8 cellular contexts compared by ENCODE assay signal in the genomic region with DNA sequence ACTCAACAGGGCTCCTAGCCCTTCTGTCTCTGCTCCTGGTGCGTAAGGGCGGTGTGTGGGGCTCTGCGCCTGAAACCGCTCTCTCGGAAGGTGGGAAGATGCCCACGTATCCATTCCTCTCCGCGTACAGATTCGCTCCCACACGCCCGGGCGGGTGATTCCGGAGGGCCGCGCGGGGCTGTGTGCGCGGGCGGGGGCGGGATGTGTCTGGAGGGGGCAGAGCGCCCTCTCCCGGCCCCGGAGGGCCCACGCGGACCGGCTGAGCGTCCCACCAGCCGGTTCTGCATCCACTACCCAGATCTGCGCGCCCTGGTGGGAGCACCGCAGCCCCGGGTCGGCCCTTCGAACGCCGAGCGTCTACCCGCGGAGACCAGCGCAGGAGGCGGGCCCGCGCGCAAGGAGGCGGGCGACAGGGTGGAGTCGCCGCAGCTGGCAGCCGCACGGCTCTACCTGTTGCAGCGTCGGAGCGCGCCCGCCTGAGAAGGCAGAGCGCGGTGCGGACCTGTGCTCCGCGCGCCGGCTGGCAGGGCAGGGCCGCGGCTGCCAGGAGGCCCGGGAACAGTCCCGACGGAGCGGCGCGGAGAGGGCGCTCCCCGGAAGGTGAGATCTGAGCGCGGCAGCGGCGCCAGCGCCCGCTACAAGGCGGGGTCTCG. TPM values are rescaled to one million over a fixed set of nuclear protein-coding genes. Genes with fewer than 3 reads are reported as not detected.
A peak's percentile ranks its signal among the peaks of the same experiment; 100 is the strongest.
DNase-seq lines count a peak whose midpoint lies in the region; ATAC-seq and TF ChIP-seq lines count a peak whose summit lies in the region.

No MANE protein-coding gene starts in this region.

- peaks cover 24% of the 10 kb centered on the region for H3K4me1 Mint-ChIP-seq in activated naive CD4-positive, alpha-beta T cell treated with anti-CD3 and anti-CD28 coated beads, Interleukin-2, amount 10 ng/mL, durations not matched to agents 7 days and 5 days
- peaks cover 18% of the 10 kb centered on the region for H3K4me1 Mint-ChIP-seq in osteocyte (ENCODE audit: unreplicated experiment)

- H3K36me3 Mint-ChIP-seq in activated naive CD4-positive, alpha-beta T cell treated with anti-CD3 and anti-CD28 coated beads, Interleukin-2, amount 10 ng/mL, durations not matched to agents 7 days and 5 days: no peaks in the 10 kb centered on the region
- no peaks in the 10 kb centered on the region for H3K36me3 Mint-ChIP-seq in osteocyte (ENCODE audit: unreplicated experiment)

- peaks cover 25 to 29% (median 27%) of the 10 kb centered on the region in 4 donors for H3K4me1 ChIP-seq in upper lobe of left lung

- H3K9me3 ChIP-seq in upper lobe of left lung: no peaks in the 10 kb centered on the region

- peaks cover 0 to 32% (median 15%) of the 10 kb centered on the region in 4 donors for H3K27me3 ChIP-seq in upper lobe of left lung

- intact Hi-C loops in head of caudate nucleus (cut with DNase I): loop anchor here (5.0 kb wide), 1 partner anchor 88 kb away; no protein-coding TSS in a partner anchor

- no peak overlapping the region for H3K27ac Mint-ChIP-seq in activated naive CD4-positive, alpha-beta T cell treated with anti-CD3 and anti-CD28 coated beads, Interleukin-2, amount 10 ng/mL, durations not matched to agents 7 days and 5 days
- H3K27ac Mint-ChIP-seq in osteocyte (ENCODE audit: unreplicated experiment): no peak overlapping the region

- TF ChIP-seq CTCF in AG09309 (IDR thresholded peaks at IDR 0.05; ENCODE audit: control insufficient read depth, insufficient read depth, low read depth, low read length, missing control alignments): peak; percentile 54
- TF ChIP-seq CTCF in osteocyte (IDR thresholded peaks at IDR 0.05): peak; percentile 72
- peak in 4 of 6 experiments; percentile 5 to 35 (median 28) for TF ChIP-seq CTCF in upper lobe of left lung (IDR thresholded peaks at IDR 0.05)

- H3K9me3 Mint-ChIP-seq in activated naive CD4-positive, alpha-beta T cell treated with anti-CD3 and anti-CD28 coated beads, Interleukin-2, amount 10 ng/mL, durations not matched to agents 7 days and 5 days: no peaks in the 10 kb centered on the region
- H3K9me3 Mint-ChIP-seq in osteocyte (ENCODE audit: unreplicated experiment): peaks cover 7% of the 10 kb centered on the region

- H3K4me3 Mint-ChIP-seq in activated naive CD4-positive, alpha-beta T cell treated with anti-CD3 and anti-CD28 coated beads, Interleukin-2, amount 10 ng/mL, durations not matched to agents 7 days and 5 days: peak overlapping the region; percentile 67
- peak overlapping the region; percentile 72 for H3K4me3 Mint-ChIP-seq in osteocyte (ENCODE audit: unreplicated experiment)

- CTCF ChIA-PET in activated naive CD4-positive, alpha-beta T cell treated with anti-CD3 and anti-CD28 coated beads, Interleukin-2, amount 10 ng/mL, durations not matched to agents 7 days and 5 days (lab: Charles Lee): interaction anchor here (0.7 to 1.8 kb wide), 3 partner anchors 78 to 121 kb away, joined by 3 to 6 read pairs (median 5); no protein-coding TSS in a partner anchor

- H3K36me3 ChIP-seq in upper lobe of left lung: no peaks in the 10 kb centered on the region

- DNase-seq in AG09309 (ENCODE audit: low read depth): no peak
- peak; percentile 96 for DNase-seq in NCI-H69 (lab: John Stamatoyannopoulos, UW)
- peak; percentile 70 for DNase-seq in activated naive CD4-positive, alpha-beta T cell treated with anti-CD3 and anti-CD28 coated beads, Interleukin-2, amount 10 ng/mL, durations not matched to agents 7 days and 5 days
- peak; percentile 35 to 92 (median 80) for DNase-seq in head of caudate nucleus
- no peak for DNase-seq in osteocyte (ENCODE audit: extremely low spot score, unreplicated experiment)
- peak in 1 of 2 donors; percentile 89 for DNase-seq in upper lobe of left lung

- WGBS in upper lobe of left lung, 2 donors: 0% methylated on average over 5 of the region's 80 CpGs; no CpG with 5 or more reads in 1 of the 2 donors

- no peak overlapping the region for H3K27ac ChIP-seq in upper lobe of left lung

- TF ChIP-seq EP300 in upper lobe of left lung (IDR thresholded peaks at IDR 0.05): no peak

- H3K4me3 ChIP-seq in AG09309 (ENCODE audit: control insufficient read depth, low read depth, low read length) (peak overlapping the region; percentile 43), upper lobe of left lung (peak overlapping the region; percentile 0 to 56 (median 40))

- ATAC-seq in GM18867 (IDR thresholded peaks at IDR 0.05; ENCODE audit: unreplicated experiment): peak; percentile 71
- ATAC-seq in HG03108 (IDR thresholded peaks at IDR 0.05; ENCODE audit: unreplicated experiment): peak; percentile 56
- peak in 1 of 2 donors; percentile 72 for ATAC-seq in upper lobe of left lung (ENCODE audit: low FRiP score in 2 of 2)

- no peak for TF ChIP-seq POLR2A in upper lobe of left lung (IDR thresholded peaks at IDR 0.05)

- peaks cover 73% of the 10 kb centered on the region for H3K27me3 Mint-ChIP-seq in activated naive CD4-positive, alpha-beta T cell treated with anti-CD3 and anti-CD28 coated beads, Interleukin-2, amount 10 ng/mL, durations not matched to agents 7 days and 5 days
- peaks cover 76% of the 10 kb centered on the region for H3K27me3 Mint-ChIP-seq in osteocyte (ENCODE audit: unreplicated experiment)

RNA-seq across cellular contexts. Expression of gene KCNK13, which starts 1.4 kb away (rescaled TPM):
- not detected in 2 replicates for total RNA-seq in osteocyte
- total RNA-seq in upper lobe of left lung: 1 to 10 TPM in 3 of 6 donors, under 1 TPM in 1, not detected in 2; 0.22 to 3.0 (median 1.2) TPM

Comparison
In these comparisons a context has a peak if more than half of its experiments do, and no peak if none do; other contexts are left out.
1. DNase-seq: peak in NCI-H69 (single experiment), activated naive CD4-positive, alpha-beta T cell treated with anti-CD3 and anti-CD28 coated beads, Interleukin-2, amount 10 ng/mL, durations not matched to agents 7 days and 5 days (single experiment) and head of caudate nucleus (42 of 42); none in AG09309 (single experiment) and osteocyte (single experiment).
2. Peak in every context shown above with its lines, with median percentiles within 50 percentile points of each other: CTCF ChIP-seq.